1 cellular context compared by ENCODE assay signal in the genomic region with DNA sequence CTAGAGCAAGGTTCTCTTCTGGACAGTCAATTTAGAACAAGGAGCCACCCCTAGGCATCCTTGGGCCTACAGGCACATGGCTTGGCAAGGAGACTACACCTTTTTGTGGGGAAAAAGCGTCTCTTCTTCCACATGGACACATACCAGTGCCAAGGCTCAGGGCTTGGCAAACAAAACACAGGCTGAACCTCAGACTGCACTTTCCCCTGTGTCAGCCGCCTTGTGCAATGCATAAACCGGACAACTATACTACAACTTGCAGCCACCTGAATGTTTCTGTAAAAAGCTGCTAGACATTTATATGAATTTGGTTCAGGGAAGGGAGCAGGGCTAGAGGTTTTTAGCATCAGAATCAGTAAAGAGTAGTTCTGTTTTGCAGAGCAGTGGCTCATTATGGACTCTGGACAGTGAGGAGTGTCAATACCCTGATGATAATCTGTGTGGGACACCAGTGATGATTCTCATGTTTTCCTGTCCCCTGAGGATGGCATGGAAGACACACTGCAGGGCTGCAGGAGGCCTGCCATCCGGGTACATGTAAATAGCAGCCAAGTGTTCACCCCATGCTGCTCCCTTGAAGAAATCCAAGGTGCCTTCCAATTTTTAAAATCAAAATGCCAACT.
TF ChIP-seq lines count a peak whose summit lies in the region.

No MANE protein-coding gene starts in this region.

TF ChIP-seq in HepG2, 621 proteins besides CTCF, POLR2A, EP300 and RAD21 (continued from another document):
- TF ChIP-seq, protein P1, sequence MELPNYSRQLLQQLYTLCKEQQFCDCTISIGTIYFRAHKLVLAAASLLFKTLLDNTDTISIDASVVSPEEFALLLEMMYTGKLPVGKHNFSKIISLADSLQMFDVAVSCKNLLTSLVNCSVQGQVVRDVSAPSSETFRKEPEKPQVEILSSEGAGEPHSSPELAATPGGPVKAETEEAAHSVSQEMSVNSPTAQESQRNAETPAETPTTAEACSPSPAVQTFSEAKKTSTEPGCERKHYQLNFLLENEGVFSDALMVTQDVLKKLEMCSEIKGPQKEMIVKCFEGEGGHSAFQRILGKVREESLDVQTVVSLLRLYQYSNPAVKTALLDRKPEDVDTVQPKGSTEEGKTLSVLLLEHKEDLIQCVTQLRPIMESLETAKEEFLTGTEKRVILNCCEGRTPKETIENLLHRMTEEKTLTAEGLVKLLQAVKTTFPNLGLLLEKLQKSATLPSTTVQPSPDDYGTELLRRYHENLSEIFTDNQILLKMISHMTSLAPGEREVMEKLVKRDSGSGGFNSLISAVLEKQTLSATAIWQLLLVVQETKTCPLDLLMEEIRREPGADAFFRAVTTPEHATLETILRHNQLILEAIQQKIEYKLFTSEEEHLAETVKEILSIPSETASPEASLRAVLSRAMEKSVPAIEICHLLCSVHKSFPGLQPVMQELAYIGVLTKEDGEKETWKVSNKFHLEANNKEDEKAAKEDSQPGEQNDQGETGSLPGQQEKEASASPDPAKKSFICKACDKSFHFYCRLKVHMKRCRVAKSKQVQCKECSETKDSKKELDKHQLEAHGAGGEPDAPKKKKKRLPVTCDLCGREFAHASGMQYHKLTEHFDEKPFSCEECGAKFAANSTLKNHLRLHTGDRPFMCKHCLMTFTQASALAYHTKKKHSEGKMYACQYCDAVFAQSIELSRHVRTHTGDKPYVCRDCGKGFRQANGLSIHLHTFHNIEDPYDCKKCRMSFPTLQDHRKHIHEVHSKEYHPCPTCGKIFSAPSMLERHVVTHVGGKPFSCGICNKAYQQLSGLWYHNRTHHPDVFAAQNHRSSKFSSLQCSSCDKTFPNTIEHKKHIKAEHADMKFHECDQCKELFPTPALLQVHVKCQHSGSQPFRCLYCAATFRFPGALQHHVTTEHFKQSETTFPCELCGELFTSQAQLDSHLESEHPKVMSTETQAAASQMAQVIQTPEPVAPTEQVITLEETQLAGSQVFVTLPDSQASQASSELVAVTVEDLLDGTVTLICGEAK (IDR thresholded peaks at IDR 0.05), result no peak
- TF ChIP-seq, protein P1 (CRISPR knock-in tag; IDR thresholded peaks at IDR 0.05), result no peak
- TF ChIP-seq NR2F2 (IDR thresholded peaks at IDR 0.05; ENCODE audit: borderline replicate concordance, low read depth) (no peak), ZIK1 (CRISPR knock-in tag; IDR thresholded peaks at IDR 0.05; ENCODE audit: borderline replicate concordance, low read depth) (no peak), NRL (CRISPR knock-in tag; IDR thresholded peaks at IDR 0.05; ENCODE audit: borderline replicate concordance) (no peak), LCORL (IDR thresholded peaks at IDR 0.05) (no peak), LCORL (CRISPR knock-in tag; IDR thresholded peaks at IDR 0.05) (no peak), HNF4A (CRISPR knock-in tag; IDR thresholded peaks at IDR 0.05) (peak; percentile 70), HHEX (CRISPR knock-in tag; IDR thresholded peaks at IDR 0.05) (no peak), ZNF234 (CRISPR knock-in tag; conservative IDR thresholded peaks at IDR 0.05) (no peak), ZNF761 (CRISPR knock-in tag; conservative IDR thresholded peaks at IDR 0.05) (no peak), ZBTB7B (CRISPR knock-in tag; IDR thresholded peaks at IDR 0.05) (no peak), ZNF7 (CRISPR knock-in tag; IDR thresholded peaks at IDR 0.05) (peak; percentile 64; the same call in 1 of the 2 replicates), ZNF101 (CRISPR knock-in tag; IDR thresholded peaks at IDR 0.05; ENCODE audit: borderline replicate concordance, low read depth) (no peak)
